ENCODE assay signal across 26 cellular contexts in genomic region chr4:121308828-121309227, GRCh38.
"Had no signal": no experiment of that assay in that cellular context is flagged by ENCODE, and none has a peak within 500 bp of the region (broad histone marks: within the 10 kb centered on the region; RNA-seq: fewer than 3 reads in every experiment).

No MANE protein-coding gene starts in this region.

- H3K4me3 ChIP-seq: colonic mucosa, esophagus muscularis mucosa, gastroesophageal sphincter, heart left ventricle, hepatocyte, lung, right atrium auricular region, testis, tibial artery, upper lobe of left lung had no signal

- H3K27me3 Mint-ChIP-seq: central memory CD8-positive, alpha-beta T cell; dendritic cell treated with granulocyte-macrophage colony-stimulating factor and Interleukin-4, amounts not matched to agents 40 ng/mL and 50 ng/mL, for 4 days; memory B cell had no signal

- H2AFZ ChIP-seq: hepatocyte, parathyroid adenoma had no signal

- H3K36me3 Mint-ChIP-seq: memory B cell; natural killer cell; stimulated activated effector memory CD8-positive, alpha-beta T cell treated with anti-CD3 and anti-CD28 coated beads, Interleukin-12 subunit alpha, Interleukin-12 subunit beta, amount 100 ng/mL, for 72 hours had no signal

- H3K4me2 ChIP-seq: hepatocyte had no signal

- DNase-seq: colonic mucosa; effector CD8-positive, alpha-beta T cell; heart left ventricle; natural killer cell; stimulated activated CD4-positive, alpha-beta T cell treated with anti-CD3 and anti-CD28 coated beads, Interleukin-2, amount 100 ng/mL, for 24 hours; stimulated activated CD4-positive, alpha-beta T cell treated with anti-CD3 and anti-CD28 coated beads, Interleukin-4, amount 100 ng/mL, for 24 hours; stimulated activated naive CD8-positive, alpha-beta T cell treated with anti-CD3 and anti-CD28 coated beads, Interleukin-15, Interleukin-2, amounts not matched to agents 100 U/mL and 50 U/mL, for 24 hours; substantia nigra; testis; tibial artery; upper lobe of left lung had no signal

- ATAC-seq: gastroesophageal sphincter; heart left ventricle; left lobe of liver; natural killer cell; sciatic nerve; stimulated activated naive CD8-positive, alpha-beta T cell treated with anti-CD3 and anti-CD28 coated beads, Interleukin-15, Interleukin-2, amounts not matched to agents 100 U/mL and 50 U/mL, for 24 hours had no signal

- H3K9me3 ChIP-seq: colonic mucosa, esophagus muscularis mucosa, gastroesophageal sphincter, heart left ventricle, neutrophil, right atrium auricular region, testis, tibial artery, upper lobe of left lung had no signal

- H3K27me3 ChIP-seq: colonic mucosa, esophagus muscularis mucosa, foreskin keratinocyte, gastroesophageal sphincter, heart left ventricle, hepatocyte, neutrophil, right atrium auricular region, testis, tibial artery, upper lobe of left lung had no signal

- H3K9ac ChIP-seq: parathyroid adenoma had no signal

- H3K4me3 Mint-ChIP-seq: central memory CD8-positive, alpha-beta T cell; dendritic cell treated with granulocyte-macrophage colony-stimulating factor and Interleukin-4, amounts not matched to agents 40 ng/mL and 50 ng/mL, for 4 days; memory B cell; natural killer cell; stimulated activated effector memory CD8-positive, alpha-beta T cell treated with anti-CD3 and anti-CD28 coated beads, Interleukin-12 subunit alpha, Interleukin-12 subunit beta, amount 100 ng/mL, for 72 hours had no signal

- H3K27ac ChIP-seq: colonic mucosa, esophagus muscularis mucosa, foreskin keratinocyte, gastroesophageal sphincter, heart left ventricle, hepatocyte, neutrophil, parathyroid adenoma, right atrium auricular region, testis, tibial artery, upper lobe of left lung had no signal

- H3K9me3 Mint-ChIP-seq: central memory CD8-positive, alpha-beta T cell; dendritic cell treated with granulocyte-macrophage colony-stimulating factor and Interleukin-4, amounts not matched to agents 40 ng/mL and 50 ng/mL, for 4 days; natural killer cell; stimulated activated effector memory CD8-positive, alpha-beta T cell treated with anti-CD3 and anti-CD28 coated beads, Interleukin-12 subunit alpha, Interleukin-12 subunit beta, amount 100 ng/mL, for 72 hours had no signal

- H3K4me1 ChIP-seq: colonic mucosa, esophagus muscularis mucosa, foreskin keratinocyte, gastroesophageal sphincter, heart left ventricle, parathyroid adenoma, right atrium auricular region, testis, tibial artery, upper lobe of left lung had no signal

- H3K27ac Mint-ChIP-seq: dendritic cell treated with granulocyte-macrophage colony-stimulating factor and Interleukin-4, amounts not matched to agents 40 ng/mL and 50 ng/mL, for 4 days; memory B cell; natural killer cell; progenitor cell of endocrine pancreas; stimulated activated effector memory CD8-positive, alpha-beta T cell treated with anti-CD3 and anti-CD28 coated beads, Interleukin-12 subunit alpha, Interleukin-12 subunit beta, amount 100 ng/mL, for 72 hours had no signal

- H3K36me3 ChIP-seq: colonic mucosa, esophagus muscularis mucosa, gastroesophageal sphincter, heart left ventricle, neutrophil, right atrium auricular region, tibial artery, upper lobe of left lung had no signal

- H3K79me2 ChIP-seq: hepatocyte, parathyroid adenoma had no signal
